19 cellular contexts compared by ENCODE assay signal in the genomic region with DNA sequence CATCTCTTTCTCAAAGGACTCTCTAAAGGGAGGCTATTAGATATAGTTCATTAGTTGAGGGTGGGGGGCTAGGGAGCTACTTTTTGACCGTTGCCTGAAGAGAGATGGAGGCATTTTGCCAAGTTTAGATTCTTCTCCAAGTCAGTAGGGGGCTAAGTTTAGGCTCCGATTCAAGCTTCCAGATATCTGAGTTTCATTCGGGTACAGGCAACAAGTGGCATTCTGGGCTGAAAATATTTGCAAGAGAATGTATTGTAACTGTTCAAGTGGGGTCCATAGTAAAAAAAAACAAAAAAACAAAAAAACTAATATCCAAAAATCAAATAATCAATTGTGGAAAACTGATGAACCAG. TPM values are rescaled to one million over a fixed set of nuclear protein-coding genes. Genes with fewer than 3 reads are reported as not detected.
A peak's percentile ranks its signal among the peaks of the same experiment; 100 is the strongest.
DNase-seq lines count a peak whose midpoint lies in the region; ATAC-seq, FAIRE-seq and TF ChIP-seq lines count a peak whose summit lies in the region.
"Had no signal": no experiment of that assay in that cellular context is flagged by ENCODE, and none has a peak within 500 bp of the region (broad histone marks: within the 10 kb centered on the region; RNA-seq: fewer than 3 reads in every experiment).

No MANE protein-coding gene starts in this region.

- intact Hi-C loops in endothelial cell of umbilical vein (cut with micrococcal nuclease), result loop anchor here (1.0 kb wide), 1 partner anchor 8 kb away; no protein-coding TSS in a partner anchor

- no peak overlapping the region for H4K8ac ChIP-seq in neuronal stem cell (ENCODE audit: low read depth, low read length)

- H3K4ac ChIP-seq in neuronal stem cell (ENCODE audit: low read length), result no peak overlapping the region

- DNase-seq in H7 (no peak), RWPE2 (ENCODE audit: low spot score) (no peak), endothelial cell of umbilical vein (ENCODE audit: low read depth, low spot score) (no peak), neuronal stem cell (ENCODE audit: low spot score) (no peak), HTR-8/SVneo (ENCODE audit: insufficient read length, low spot score) (no peak)
- DNase-seq: activated CD8-positive, alpha-beta T cell treated with anti-CD3 and anti-CD28 coated beads, Interleukin-2, amount 10 ng/mL, durations not matched to agents 7 days and 5 days; amniotic stem cell; DMS53; head of caudate nucleus; NCI-H1694 treated with DMSO at 0.1 percent for 48 hours; NCI-H446; psoas muscle; SK-N-SH had no signal

- no peaks in the 10 kb centered on the region for H3K27me3 ChIP-seq in H7 (ENCODE audit: control insufficient read depth, insufficient read depth, low read length)
- no peaks in the 10 kb centered on the region for H3K27me3 ChIP-seq in RWPE2 (ENCODE audit: insufficient read depth, poor library complexity, severe bottlenecking)
- no peaks in the 10 kb centered on the region for H3K27me3 ChIP-seq in endothelial cell of umbilical vein (ENCODE audit: control insufficient read depth in 2 of 2, insufficient read depth in 2 of 2, low read length in 2 of 2)
- no peaks in the 10 kb centered on the region for H3K27me3 ChIP-seq in neuronal stem cell (ENCODE audit: control insufficient read depth in 3 of 3, insufficient read depth in 3 of 3, low read depth in 1 of 3, low read length in 3 of 3)

- dilution Hi-C loops in endothelial cell of umbilical vein (cut with MboI; ENCODE audit: extremely low pct_ligation_motif_present, low sequenced_read_pairs), result no loop called here

- no peaks in the 10 kb centered on the region for H3K79me2 ChIP-seq in endothelial cell of umbilical vein (ENCODE audit: control insufficient read depth, insufficient read depth, low read length)

- no peaks in the 10 kb centered on the region for H3K9me1 ChIP-seq in endothelial cell of umbilical vein (replicated peaks; ENCODE audit: control insufficient read depth, extremely low read depth, insufficient read depth, low read length)

- H2BK5ac ChIP-seq in neuronal stem cell (ENCODE audit: low read length), result no peak overlapping the region

- H3K79me1 ChIP-seq in neuronal stem cell (ENCODE audit: low read depth, low read length), result no peaks in the 10 kb centered on the region

- ATAC-seq in RWPE2 (ENCODE audit: low read depth) (no peak), HG02798 (IDR thresholded peaks at IDR 0.05; ENCODE audit: poor library complexity, unreplicated experiment) (no peak), GM21360 (IDR thresholded peaks at IDR 0.05; ENCODE audit: unreplicated experiment) (no peak), HG03342 (IDR thresholded peaks at IDR 0.05; ENCODE audit: unreplicated experiment) (no peak)
- ATAC-seq: activated CD8-positive, alpha-beta T cell treated with anti-CD3 and anti-CD28 coated beads, Interleukin-2, amount 10 ng/mL, durations not matched to agents 7 days and 5 days; activated T-helper 17 cell treated with anti-CD3 and anti-CD28 coated beads, Interleukin-2, amount 50 U/mL, for 72 hours; psoas muscle had no signal

- no peak overlapping the region for H2AK5ac ChIP-seq in neuronal stem cell (ENCODE audit: low read depth, low read length)

- peak; percentile 67 for FAIRE-seq in endothelial cell of umbilical vein (lab: Jason Lieb, UNC)
- no peak for FAIRE-seq in HTR-8/SVneo (lab: Jason Lieb, UNC)
- FAIRE-seq: GM19239 had no signal

- H3K4me2 ChIP-seq in endothelial cell of umbilical vein (ENCODE audit: insufficient read depth, low read length) (peak overlapping the region; percentile 9), neuronal stem cell (ENCODE audit: insufficient read depth, low read length, poor library complexity, severe bottlenecking) (no peak overlapping the region)
- H3K4me2 ChIP-seq: SK-N-SH had no signal

- H3K9me3 ChIP-seq in RWPE2 (ENCODE audit: severe bottlenecking) (no peaks in the 10 kb centered on the region), endothelial cell of umbilical vein (replicated peaks; ENCODE audit: control insufficient read depth, insufficient read depth, low read length) (no peaks in the 10 kb centered on the region), neuronal stem cell (replicated peaks in 1 of 2; ENCODE audit: control insufficient read depth in 2 of 2, insufficient read depth in 1 of 2, low read depth in 1 of 2, low read length in 2 of 2) (no peaks in the 10 kb centered on the region)
- H3K9me3 ChIP-seq: psoas muscle, SK-N-SH had no signal

- H2BK120ac ChIP-seq in neuronal stem cell (ENCODE audit: low read depth, low read length), result no peak overlapping the region

- H3K36me3 ChIP-seq in H7 (replicated peaks; ENCODE audit: control insufficient read depth, insufficient read depth, low read length) (peaks cover 5% of the 10 kb centered on the region), RWPE2 (ENCODE audit: low read depth) (no peaks in the 10 kb centered on the region), endothelial cell of umbilical vein (ENCODE audit: control insufficient read depth in 2 of 2, extremely low read depth in 1 of 2, insufficient read depth in 2 of 2, low read length in 2 of 2) (no peaks in the 10 kb centered on the region), neuronal stem cell (replicated peaks in 1 of 2; ENCODE audit: control insufficient read depth in 2 of 2, insufficient read depth in 2 of 2, low read length in 2 of 2) (no peaks in the 10 kb centered on the region)

- no peak for TF ChIP-seq POLR2A in endothelial cell of umbilical vein (IDR thresholded peaks at IDR 0.05; ENCODE audit: low read depth, low read length)

- no peak overlapping the region for H4K91ac ChIP-seq in neuronal stem cell (ENCODE audit: low read depth, low read length, poor library complexity)

- WGBS in neuronal stem cell (ENCODE audit: extremely low coverage in 2 of 2, insufficient read length in 2 of 2, insufficient replicate concordance in 1 of 2), 2 donors, result no CpG with 5 or more reads among the region's 3 CpGs

- no peak overlapping the region for H2BK12ac ChIP-seq in neuronal stem cell (ENCODE audit: low read length)

- H3K9ac ChIP-seq in endothelial cell of umbilical vein (replicated peaks; ENCODE audit: extremely low read depth, insufficient read depth, low read length) (peak overlapping the region; percentile 16), neuronal stem cell (ENCODE audit: low read depth, low read length, poor library complexity) (no peak overlapping the region)
- H3K9ac ChIP-seq: SK-N-SH had no signal

- no peak for TF ChIP-seq CTCF in RWPE2 (IDR thresholded peaks at IDR 0.05; ENCODE audit: poor library complexity, severe bottlenecking)
- TF ChIP-seq CTCF in endothelial cell of umbilical vein (IDR thresholded peaks at IDR 0.05; ENCODE audit: extremely low read depth in 1 of 2, insufficient read depth in 1 of 2, low read depth in 1 of 2, low read length in 2 of 2), result no peak

- H2BK15ac ChIP-seq in neuronal stem cell (ENCODE audit: low read length), result no peak overlapping the region

- no peak overlapping the region for H3K14ac ChIP-seq in neuronal stem cell (ENCODE audit: low read length)

- POLR2A ChIA-PET in endothelial cell of umbilical vein (lab: Charles Lee), result no interaction called here

- H3K4me1 ChIP-seq in RWPE2 (ENCODE audit: insufficient read depth, poor library complexity, severe bottlenecking) (peaks cover 40% of the 10 kb centered on the region), endothelial cell of umbilical vein (ENCODE audit: control insufficient read depth, extremely low read depth, insufficient read depth, low read length) (peaks cover 22% of the 10 kb centered on the region), neuronal stem cell (ENCODE audit: control insufficient read depth in 2 of 2, insufficient read depth in 1 of 2, low read depth in 1 of 2, low read length in 2 of 2) (peaks cover 22 to 23% of the 10 kb centered on the region in 2 donors)

- no TSS peak for BruUV-seq in endothelial cell of umbilical vein (replicated peaks; lab: Mats Ljungman, UMichigan)

- H4K20me1 ChIP-seq in endothelial cell of umbilical vein (replicated peaks; ENCODE audit: control insufficient read depth, extremely low read depth, insufficient read depth, low read length), result no peaks in the 10 kb centered on the region

- H2AFZ ChIP-seq in endothelial cell of umbilical vein (ENCODE audit: low read depth, low read length) (peak overlapping the region; percentile 80), neuronal stem cell (ENCODE audit: low read length) (peak overlapping the region; percentile 81)

- H3K4me3 ChIP-seq in H7 (ENCODE audit: insufficient read depth, low read depth, low read length), result peak overlapping the region; percentile 7; the same call in 1 of the 2 replicates
- no peak overlapping the region for H3K4me3 ChIP-seq in RWPE2 (ENCODE audit: severe bottlenecking)
- H3K4me3 ChIP-seq in endothelial cell of umbilical vein (replicated peaks in 1 of 3; ENCODE audit: insufficient read depth in 1 of 3, low read depth in 1 of 3, low read length in 3 of 3), result no peak overlapping the region
- H3K4me3 ChIP-seq in neuronal stem cell (ENCODE audit: low read length in 2 of 2), result peak overlapping the region in 1 of 2 donors; percentile 28
- H3K4me3 ChIP-seq: coronary artery, psoas muscle had no signal

- CTCF ChIA-PET in endothelial cell of umbilical vein (lab: Charles Lee), result interaction anchor here (1.3 to 1.6 kb wide), 2 partner anchors 45 to 75 kb away, joined by 5 to 7 read pairs; no protein-coding TSS in a partner anchor

- no peak overlapping the region for H3K23ac ChIP-seq in neuronal stem cell (ENCODE audit: low read depth, low read length, poor library complexity)

- peak overlapping the region; percentile 90 for H3K27ac ChIP-seq in RWPE2 (ENCODE audit: poor library complexity, severe bottlenecking)
- H3K27ac ChIP-seq in endothelial cell of umbilical vein (ENCODE audit: insufficient read depth, low read depth, low read length), result peak overlapping the region; percentile 64
- peak overlapping the region; percentile 8 for H3K27ac ChIP-seq in neuronal stem cell (replicated peaks; ENCODE audit: low read length)
- H3K27ac ChIP-seq: coronary artery, psoas muscle had no signal

- no peak overlapping the region for H3K18ac ChIP-seq in neuronal stem cell (ENCODE audit: low read length)

TF ChIP-seq in endothelial cell of umbilical vein, 7 proteins besides CTCF, POLR2A, EP300 and RAD21 (continues in another document):
- no peak for TF ChIP-seq FOS (IDR thresholded peaks at IDR 0.05; ENCODE audit: borderline replicate concordance, insufficient read depth, low read length)
- no peak for TF ChIP-seq JUN (IDR thresholded peaks at IDR 0.05; ENCODE audit: borderline replicate concordance, insufficient read depth, insufficient read length, low read depth)

RNA-seq across cellular contexts. Expression of a gene that starts 43.4 kb away (rescaled TPM):
- 89.7 and 93.6 TPM in 2 replicates for total RNA-seq in H7 (2014; rRNA removed; shearing (Covaris generic))
- total RNA-seq in endothelial cell of umbilical vein, result 10.5 and 11.3 TPM in 2 replicates
- 6.8 and 9.2 TPM in 2 replicates for polyA plus RNA-seq in endothelial cell of umbilical vein
- 11.7 and 12.2 TPM in 2 replicates for polyA plus RNA-seq in endothelial cell of umbilical vein (2011; cell fraction: cytosol; rRNA removed)
- polyA plus RNA-seq in endothelial cell of umbilical vein (2011; cell fraction: nucleus; rRNA removed), result 36.2 and 36.8 TPM in 2 replicates
- 6.0 and 8.1 TPM in 2 replicates for polyA plus RNA-seq in endothelial cell of umbilical vein (2012)
- 11.5 and 17.4 TPM in 2 replicates for polyA minus RNA-seq in endothelial cell of umbilical vein
- polyA minus RNA-seq in endothelial cell of umbilical vein (2011; cell fraction: cytosol; rRNA and poly(A)+ RNA removed), result 16.5 TPM
- 11.0 and 12.8 TPM in 2 replicates for polyA minus RNA-seq in endothelial cell of umbilical vein (2011; cell fraction: nucleus; rRNA and poly(A)+ RNA removed)
- 16.8 TPM for polyA plus RNA-seq in neuronal stem cell (2013, experiment 1 of 2)
- 16.9 TPM for polyA plus RNA-seq in neuronal stem cell (2013, experiment 2 of 2)

Comparison
In these comparisons a context has a peak if more than half of its experiments do, and no peak if none do; other contexts are left out.
1. H3K27ac ChIP-seq: peak in every context shown above with its lines; median percentile 90 in RWPE2; 64 in endothelial cell of umbilical vein; 8 in neuronal stem cell.